Comparison of ENCODE assay signal across 2 cellular contexts in the genomic region with DNA sequence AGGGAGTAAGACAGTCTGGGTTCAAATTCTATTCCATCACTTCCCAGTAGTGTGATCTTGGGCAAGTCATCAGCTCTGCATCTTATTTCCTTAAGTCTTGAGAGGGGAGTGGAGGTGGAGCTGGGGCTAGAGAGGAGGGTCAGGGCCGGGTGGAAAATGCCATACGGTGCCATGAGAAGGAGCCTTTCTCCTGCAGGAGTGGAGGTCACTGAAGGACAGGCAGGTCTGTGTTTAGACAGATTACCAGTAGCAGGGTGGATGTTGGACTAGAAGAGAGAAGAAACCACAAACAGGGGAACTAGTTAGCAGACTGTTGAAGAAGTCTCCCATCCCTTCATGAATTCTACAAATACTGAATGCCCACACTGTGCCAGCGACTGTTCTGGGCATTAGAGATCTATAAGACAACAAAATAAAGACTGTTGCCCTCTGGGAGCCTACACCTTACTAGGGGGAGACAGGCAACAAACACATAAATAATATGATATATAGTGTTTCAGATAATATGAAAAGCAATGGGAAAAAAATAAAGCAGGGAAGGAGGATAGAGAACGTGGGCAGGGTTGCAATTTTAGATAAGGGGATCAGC.
TF ChIP-seq lines count a peak whose summit lies in the region.

No MANE protein-coding gene starts in this region.

TF ChIP-seq in HCT116, 20 proteins besides CTCF, POLR2A, EP300 and RAD21:
- TF ChIP-seq, protein P1, sequence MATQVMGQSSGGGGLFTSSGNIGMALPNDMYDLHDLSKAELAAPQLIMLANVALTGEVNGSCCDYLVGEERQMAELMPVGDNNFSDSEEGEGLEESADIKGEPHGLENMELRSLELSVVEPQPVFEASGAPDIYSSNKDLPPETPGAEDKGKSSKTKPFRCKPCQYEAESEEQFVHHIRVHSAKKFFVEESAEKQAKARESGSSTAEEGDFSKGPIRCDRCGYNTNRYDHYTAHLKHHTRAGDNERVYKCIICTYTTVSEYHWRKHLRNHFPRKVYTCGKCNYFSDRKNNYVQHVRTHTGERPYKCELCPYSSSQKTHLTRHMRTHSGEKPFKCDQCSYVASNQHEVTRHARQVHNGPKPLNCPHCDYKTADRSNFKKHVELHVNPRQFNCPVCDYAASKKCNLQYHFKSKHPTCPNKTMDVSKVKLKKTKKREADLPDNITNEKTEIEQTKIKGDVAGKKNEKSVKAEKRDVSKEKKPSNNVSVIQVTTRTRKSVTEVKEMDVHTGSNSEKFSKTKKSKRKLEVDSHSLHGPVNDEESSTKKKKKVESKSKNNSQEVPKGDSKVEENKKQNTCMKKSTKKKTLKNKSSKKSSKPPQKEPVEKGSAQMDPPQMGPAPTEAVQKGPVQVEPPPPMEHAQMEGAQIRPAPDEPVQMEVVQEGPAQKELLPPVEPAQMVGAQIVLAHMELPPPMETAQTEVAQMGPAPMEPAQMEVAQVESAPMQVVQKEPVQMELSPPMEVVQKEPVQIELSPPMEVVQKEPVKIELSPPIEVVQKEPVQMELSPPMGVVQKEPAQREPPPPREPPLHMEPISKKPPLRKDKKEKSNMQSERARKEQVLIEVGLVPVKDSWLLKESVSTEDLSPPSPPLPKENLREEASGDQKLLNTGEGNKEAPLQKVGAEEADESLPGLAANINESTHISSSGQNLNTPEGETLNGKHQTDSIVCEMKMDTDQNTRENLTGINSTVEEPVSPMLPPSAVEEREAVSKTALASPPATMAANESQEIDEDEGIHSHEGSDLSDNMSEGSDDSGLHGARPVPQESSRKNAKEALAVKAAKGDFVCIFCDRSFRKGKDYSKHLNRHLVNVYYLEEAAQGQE (IDR thresholded peaks at IDR 0.05; ENCODE audit: low read depth) = no peak
- TF ChIP-seq SP1 (IDR thresholded peaks at IDR 0.05; ENCODE audit: low read depth) (no peak), EGR1 (IDR thresholded peaks at IDR 0.05; ENCODE audit: low read depth) (no peak), ZFX (IDR thresholded peaks at IDR 0.05) (no peak), YY1 (IDR thresholded peaks at IDR 0.05; ENCODE audit: extremely low read depth, insufficient replicate concordance, low read depth, low read length) (no peak), TCF7L2 (IDR thresholded peaks at IDR 0.05; ENCODE audit: borderline replicate concordance, extremely low read depth, insufficient read depth, insufficient read length) (no peak), FOSL1 (IDR thresholded peaks at IDR 0.05; ENCODE audit: low read depth) (no peak), CEBPB (IDR thresholded peaks at IDR 0.05; ENCODE audit: low read depth) (no peak), CBX3 (IDR thresholded peaks at IDR 0.05; ENCODE audit: low read depth) (no peak), ZNF274 (IDR thresholded peaks at IDR 0.05; ENCODE audit: low read depth, low read length) (no peak)
- TF ChIP-seq, protein P2, sequence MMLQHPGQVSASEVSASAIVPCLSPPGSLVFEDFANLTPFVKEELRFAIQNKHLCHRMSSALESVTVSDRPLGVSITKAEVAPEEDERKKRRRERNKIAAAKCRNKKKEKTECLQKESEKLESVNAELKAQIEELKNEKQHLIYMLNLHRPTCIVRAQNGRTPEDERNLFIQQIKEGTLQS (IDR thresholded peaks at IDR 0.05) = no peak

TF ChIP-seq in SK-N-SH, 30 proteins besides CTCF, POLR2A, EP300 and RAD21:
- TF ChIP-seq GABPA (IDR thresholded peaks at IDR 0.05; ENCODE audit: low read depth) (no peak), RFX5 (IDR thresholded peaks at IDR 0.05; ENCODE audit: low read length) (no peak)
- TF ChIP-seq, protein P3, sequence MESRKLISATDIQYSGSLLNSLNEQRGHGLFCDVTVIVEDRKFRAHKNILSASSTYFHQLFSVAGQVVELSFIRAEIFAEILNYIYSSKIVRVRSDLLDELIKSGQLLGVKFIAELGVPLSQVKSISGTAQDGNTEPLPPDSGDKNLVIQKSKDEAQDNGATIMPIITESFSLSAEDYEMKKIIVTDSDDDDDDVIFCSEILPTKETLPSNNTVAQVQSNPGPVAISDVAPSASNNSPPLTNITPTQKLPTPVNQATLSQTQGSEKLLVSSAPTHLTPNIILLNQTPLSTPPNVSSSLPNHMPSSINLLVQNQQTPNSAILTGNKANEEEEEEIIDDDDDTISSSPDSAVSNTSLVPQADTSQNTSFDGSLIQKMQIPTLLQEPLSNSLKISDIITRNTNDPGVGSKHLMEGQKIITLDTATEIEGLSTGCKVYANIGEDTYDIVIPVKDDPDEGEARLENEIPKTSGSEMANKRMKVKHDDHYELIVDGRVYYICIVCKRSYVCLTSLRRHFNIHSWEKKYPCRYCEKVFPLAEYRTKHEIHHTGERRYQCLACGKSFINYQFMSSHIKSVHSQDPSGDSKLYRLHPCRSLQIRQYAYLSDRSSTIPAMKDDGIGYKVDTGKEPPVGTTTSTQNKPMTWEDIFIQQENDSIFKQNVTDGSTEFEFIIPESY (IDR thresholded peaks at IDR 0.05; ENCODE audit: borderline replicate concordance, low read depth) = no peak
